In genomic region chr5:102807878-102808502, GRCh38 we compare ENCODE assay signal across 1 cellular context.
TF ChIP-seq lines count a peak whose summit lies in the region.

No MANE protein-coding gene starts in this region.

TF ChIP-seq in HEK293, 187 proteins besides CTCF, POLR2A, EP300 and RAD21 (continued from another document and continues in another):
- TF ChIP-seq, protein P1, sequence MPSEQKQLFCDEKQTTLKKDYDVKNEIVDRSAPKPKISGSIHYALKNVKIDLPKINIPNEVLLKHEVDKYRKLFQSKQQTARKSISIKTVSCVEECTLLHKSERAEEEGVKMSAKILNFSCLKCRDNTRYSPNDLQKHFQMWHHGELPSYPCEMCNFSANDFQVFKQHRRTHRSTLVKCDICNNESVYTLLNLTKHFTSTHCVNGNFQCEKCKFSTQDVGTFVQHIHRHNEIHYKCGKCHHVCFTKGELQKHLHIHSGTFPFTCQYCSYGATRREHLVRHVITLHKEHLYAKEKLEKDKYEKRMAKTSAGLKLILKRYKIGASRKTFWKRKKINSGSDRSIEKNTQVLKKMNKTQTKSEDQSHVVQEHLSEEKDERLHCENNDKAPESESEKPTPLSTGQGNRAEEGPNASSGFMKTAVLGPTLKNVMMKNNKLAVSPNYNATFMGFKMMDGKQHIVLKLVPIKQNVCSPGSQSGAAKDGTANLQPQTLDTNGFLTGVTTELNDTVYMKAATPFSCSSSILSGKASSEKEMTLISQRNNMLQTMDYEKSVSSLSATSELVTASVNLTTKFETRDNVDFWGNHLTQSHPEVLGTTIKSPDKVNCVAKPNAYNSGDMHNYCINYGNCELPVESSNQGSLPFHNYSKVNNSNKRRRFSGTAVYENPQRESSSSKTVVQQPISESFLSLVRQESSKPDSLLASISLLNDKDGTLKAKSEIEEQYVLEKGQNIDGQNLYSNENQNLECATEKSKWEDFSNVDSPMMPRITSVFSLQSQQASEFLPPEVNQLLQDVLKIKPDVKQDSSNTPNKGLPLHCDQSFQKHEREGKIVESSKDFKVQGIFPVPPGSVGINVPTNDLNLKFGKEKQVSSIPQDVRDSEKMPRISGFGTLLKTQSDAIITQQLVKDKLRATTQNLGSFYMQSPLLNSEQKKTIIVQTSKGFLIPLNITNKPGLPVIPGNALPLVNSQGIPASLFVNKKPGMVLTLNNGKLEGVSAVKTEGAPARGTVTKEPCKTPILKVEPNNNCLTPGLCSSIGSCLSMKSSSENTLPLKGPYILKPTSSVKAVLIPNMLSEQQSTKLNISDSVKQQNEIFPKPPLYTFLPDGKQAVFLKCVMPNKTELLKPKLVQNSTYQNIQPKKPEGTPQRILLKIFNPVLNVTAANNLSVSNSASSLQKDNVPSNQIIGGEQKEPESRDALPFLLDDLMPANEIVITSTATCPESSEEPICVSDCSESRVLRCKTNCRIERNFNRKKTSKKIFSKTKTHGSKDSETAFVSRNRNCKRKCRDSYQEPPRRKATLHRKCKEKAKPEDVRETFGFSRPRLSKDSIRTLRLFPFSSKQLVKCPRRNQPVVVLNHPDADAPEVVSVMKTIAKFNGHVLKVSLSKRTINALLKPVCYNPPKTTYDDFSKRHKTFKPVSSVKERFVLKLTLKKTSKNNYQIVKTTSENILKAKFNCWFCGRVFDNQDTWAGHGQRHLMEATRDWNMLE (tag by site-specific recombination; conservative IDR thresholded peaks at IDR 0.05; ENCODE audit: low read depth), result no peak
- TF ChIP-seq ZNF426 (tag by site-specific recombination; IDR thresholded peaks at IDR 0.05) (no peak), ZNF548 (tag by site-specific recombination; IDR thresholded peaks at IDR 0.05) (no peak), ZNF221 (tag by site-specific recombination; IDR thresholded peaks at IDR 0.05; ENCODE audit: borderline replicate concordance) (no peak), ZNF112 (tag by site-specific recombination; IDR thresholded peaks at IDR 0.05) (no peak), ZNF580 (tag by site-specific recombination; IDR thresholded peaks at IDR 0.05) (no peak), ZNF24 (tag by site-specific recombination; IDR thresholded peaks at IDR 0.05) (no peak), ZNF335 (tag by site-specific recombination; conservative IDR thresholded peaks at IDR 0.05) (peak; percentile 40; the same call in 1 of the 2 replicates), ZNF571 (tag by site-specific recombination; IDR thresholded peaks at IDR 0.05) (no peak), ZBTB21 (tag by site-specific recombination; IDR thresholded peaks at IDR 0.05) (peak; percentile 67; the same call in 1 of the 2 replicates), YY1 (tag by site-specific recombination; IDR thresholded peaks at IDR 0.05) (no peak), ZNF48 (tag by site-specific recombination; IDR thresholded peaks at IDR 0.05) (no peak), ZNF747 (tag by site-specific recombination; IDR thresholded peaks at IDR 0.05) (no peak), ZNF701 (tag by site-specific recombination; IDR thresholded peaks at IDR 0.05) (no peak), MYNN (tag by site-specific recombination; IDR thresholded peaks at IDR 0.05; ENCODE audit: borderline replicate concordance) (peak; percentile 87), ZNF121 (tag by site-specific recombination; IDR thresholded peaks at IDR 0.05) (no peak), REPIN1 (tag by site-specific recombination; IDR thresholded peaks at IDR 0.05; ENCODE audit: low read depth) (no peak), ZNF174 (tag by site-specific recombination; IDR thresholded peaks at IDR 0.05) (no peak), ZNF654 (tag by site-specific recombination; IDR thresholded peaks at IDR 0.05; ENCODE audit: low read depth) (no peak), ZBTB48 (tag by site-specific recombination; IDR thresholded peaks at IDR 0.05) (no peak), ZBTB49 (tag by site-specific recombination; IDR thresholded peaks at IDR 0.05; ENCODE audit: low read depth) (no peak), SALL2 (tag by site-specific recombination; IDR thresholded peaks at IDR 0.05; ENCODE audit: borderline replicate concordance) (no peak), ZNF169 (tag by site-specific recombination; IDR thresholded peaks at IDR 0.05) (no peak), ZNF704 (tag by site-specific recombination; IDR thresholded peaks at IDR 0.05) (no peak), OSR2 (tag by site-specific recombination; IDR thresholded peaks at IDR 0.05) (peak; percentile 95), ZNF510 (tag by site-specific recombination; IDR thresholded peaks at IDR 0.05; ENCODE audit: insufficient replicate concordance) (no peak), ZNF473 (tag by site-specific recombination; IDR thresholded peaks at IDR 0.05) (no peak), ZNF670 (tag by site-specific recombination; IDR thresholded peaks at IDR 0.05; ENCODE audit: low read depth) (no peak), ZNF416 (tag by site-specific recombination; IDR thresholded peaks at IDR 0.05) (no peak), ZNF26 (tag by site-specific recombination; IDR thresholded peaks at IDR 0.05) (no peak), ZNF530 (tag by site-specific recombination; IDR thresholded peaks at IDR 0.05; ENCODE audit: low read depth) (no peak), HOXA7 (CRISPR knock-in tag; IDR thresholded peaks at IDR 0.05; ENCODE audit: borderline replicate concordance) (no peak), SP3 (tag by site-specific recombination; IDR thresholded peaks at IDR 0.05) (no peak), ZNF837 (tag by site-specific recombination; IDR thresholded peaks at IDR 0.05) (no peak), ZNF626 (tag by site-specific recombination; IDR thresholded peaks at IDR 0.05) (no peak), ZNF10 (tag by site-specific recombination; IDR thresholded peaks at IDR 0.05) (no peak), ZNF639 (tag by site-specific recombination; IDR thresholded peaks at IDR 0.05) (no peak), ZNF707 (tag by site-specific recombination; IDR thresholded peaks at IDR 0.05) (no peak), ZNF529 (tag by site-specific recombination; IDR thresholded peaks at IDR 0.05; ENCODE audit: insufficient replicate concordance) (no peak), ZNF624 (tag by site-specific recombination; IDR thresholded peaks at IDR 0.05) (no peak), ZNF366 (tag by site-specific recombination; conservative IDR thresholded peaks at IDR 0.05) (peak; percentile 75), ZNF555 (tag by site-specific recombination; conservative IDR thresholded peaks at IDR 0.05) (no peak), ZNF785 (tag by site-specific recombination; IDR thresholded peaks at IDR 0.05) (no peak), ZNF324 (tag by site-specific recombination; IDR thresholded peaks at IDR 0.05) (no peak), ZFP41 (tag by site-specific recombination; IDR thresholded peaks at IDR 0.05; ENCODE audit: borderline replicate concordance) (no peak), ZNF596 (tag by site-specific recombination; IDR thresholded peaks at IDR 0.05) (0 out of 2 replicates have a peak, but pooled peaks have one; percentile 25), TCF7L2 (IDR thresholded peaks at IDR 0.05; ENCODE audit: borderline replicate concordance, low read depth, low read length) (no peak), IKZF3 (tag by site-specific recombination; IDR thresholded peaks at IDR 0.05) (peak; percentile 43; the same call in 1 of the 2 replicates), ZNF423 (tag by site-specific recombination; IDR thresholded peaks at IDR 0.05) (no peak)
- TF ChIP-seq, protein P2, sequence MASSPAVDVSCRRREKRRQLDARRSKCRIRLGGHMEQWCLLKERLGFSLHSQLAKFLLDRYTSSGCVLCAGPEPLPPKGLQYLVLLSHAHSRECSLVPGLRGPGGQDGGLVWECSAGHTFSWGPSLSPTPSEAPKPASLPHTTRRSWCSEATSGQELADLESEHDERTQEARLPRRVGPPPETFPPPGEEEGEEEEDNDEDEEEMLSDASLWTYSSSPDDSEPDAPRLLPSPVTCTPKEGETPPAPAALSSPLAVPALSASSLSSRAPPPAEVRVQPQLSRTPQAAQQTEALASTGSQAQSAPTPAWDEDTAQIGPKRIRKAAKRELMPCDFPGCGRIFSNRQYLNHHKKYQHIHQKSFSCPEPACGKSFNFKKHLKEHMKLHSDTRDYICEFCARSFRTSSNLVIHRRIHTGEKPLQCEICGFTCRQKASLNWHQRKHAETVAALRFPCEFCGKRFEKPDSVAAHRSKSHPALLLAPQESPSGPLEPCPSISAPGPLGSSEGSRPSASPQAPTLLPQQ (tag by site-specific recombination; IDR thresholded peaks at IDR 0.05), result no peak; the same call in 1 of the 2 replicates
- TF ChIP-seq, protein P3, sequence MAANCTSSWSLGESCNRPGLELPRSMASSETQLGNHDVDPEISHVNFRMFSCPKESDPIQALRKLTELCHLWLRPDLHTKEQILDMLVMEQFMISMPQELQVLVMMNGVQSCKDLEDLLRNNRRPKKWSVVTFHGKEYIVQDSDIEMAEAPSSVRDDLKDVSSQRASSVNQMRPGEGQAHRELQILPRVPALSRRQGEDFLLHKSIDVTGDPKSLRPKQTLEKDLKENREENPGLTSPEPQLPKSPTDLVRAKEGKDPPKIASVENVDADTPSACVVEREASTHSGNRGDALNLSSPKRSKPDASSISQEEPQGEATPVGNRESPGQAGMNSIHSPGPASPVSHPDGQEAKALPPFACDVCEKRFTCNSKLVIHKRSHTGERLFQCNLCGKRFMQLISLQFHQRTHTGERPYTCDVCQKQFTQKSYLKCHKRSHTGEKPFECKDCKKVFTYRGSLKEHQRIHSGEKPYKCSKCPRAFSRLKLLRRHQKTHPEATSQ (tag by site-specific recombination; IDR thresholded peaks at IDR 0.05), result no peak
- TF ChIP-seq, protein P4, sequence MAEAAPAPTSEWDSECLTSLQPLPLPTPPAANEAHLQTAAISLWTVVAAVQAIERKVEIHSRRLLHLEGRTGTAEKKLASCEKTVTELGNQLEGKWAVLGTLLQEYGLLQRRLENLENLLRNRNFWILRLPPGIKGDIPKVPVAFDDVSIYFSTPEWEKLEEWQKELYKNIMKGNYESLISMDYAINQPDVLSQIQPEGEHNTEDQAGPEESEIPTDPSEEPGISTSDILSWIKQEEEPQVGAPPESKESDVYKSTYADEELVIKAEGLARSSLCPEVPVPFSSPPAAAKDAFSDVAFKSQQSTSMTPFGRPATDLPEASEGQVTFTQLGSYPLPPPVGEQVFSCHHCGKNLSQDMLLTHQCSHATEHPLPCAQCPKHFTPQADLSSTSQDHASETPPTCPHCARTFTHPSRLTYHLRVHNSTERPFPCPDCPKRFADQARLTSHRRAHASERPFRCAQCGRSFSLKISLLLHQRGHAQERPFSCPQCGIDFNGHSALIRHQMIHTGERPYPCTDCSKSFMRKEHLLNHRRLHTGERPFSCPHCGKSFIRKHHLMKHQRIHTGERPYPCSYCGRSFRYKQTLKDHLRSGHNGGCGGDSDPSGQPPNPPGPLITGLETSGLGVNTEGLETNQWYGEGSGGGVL (tag by site-specific recombination; IDR thresholded peaks at IDR 0.05), result no peak
- TF ChIP-seq, protein P5, sequence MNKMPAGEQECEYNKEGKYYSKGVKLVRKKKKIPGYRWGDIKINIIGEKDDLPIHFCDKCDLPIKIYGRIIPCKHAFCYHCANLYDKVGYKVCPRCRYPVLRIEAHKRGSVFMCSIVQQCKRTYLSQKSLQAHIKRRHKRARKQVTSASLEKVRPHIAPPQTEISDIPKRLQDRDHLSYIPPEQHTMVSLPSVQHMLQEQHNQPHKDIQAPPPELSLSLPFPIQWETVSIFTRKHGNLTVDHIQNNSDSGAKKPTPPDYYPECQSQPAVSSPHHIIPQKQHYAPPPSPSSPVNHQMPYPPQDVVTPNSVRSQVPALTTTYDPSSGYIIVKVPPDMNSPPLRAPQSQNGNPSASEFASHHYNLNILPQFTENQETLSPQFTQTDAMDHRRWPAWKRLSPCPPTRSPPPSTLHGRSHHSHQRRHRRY (tag by site-specific recombination; IDR thresholded peaks at IDR 0.05), result no peak
